In the genomic region with DNA sequence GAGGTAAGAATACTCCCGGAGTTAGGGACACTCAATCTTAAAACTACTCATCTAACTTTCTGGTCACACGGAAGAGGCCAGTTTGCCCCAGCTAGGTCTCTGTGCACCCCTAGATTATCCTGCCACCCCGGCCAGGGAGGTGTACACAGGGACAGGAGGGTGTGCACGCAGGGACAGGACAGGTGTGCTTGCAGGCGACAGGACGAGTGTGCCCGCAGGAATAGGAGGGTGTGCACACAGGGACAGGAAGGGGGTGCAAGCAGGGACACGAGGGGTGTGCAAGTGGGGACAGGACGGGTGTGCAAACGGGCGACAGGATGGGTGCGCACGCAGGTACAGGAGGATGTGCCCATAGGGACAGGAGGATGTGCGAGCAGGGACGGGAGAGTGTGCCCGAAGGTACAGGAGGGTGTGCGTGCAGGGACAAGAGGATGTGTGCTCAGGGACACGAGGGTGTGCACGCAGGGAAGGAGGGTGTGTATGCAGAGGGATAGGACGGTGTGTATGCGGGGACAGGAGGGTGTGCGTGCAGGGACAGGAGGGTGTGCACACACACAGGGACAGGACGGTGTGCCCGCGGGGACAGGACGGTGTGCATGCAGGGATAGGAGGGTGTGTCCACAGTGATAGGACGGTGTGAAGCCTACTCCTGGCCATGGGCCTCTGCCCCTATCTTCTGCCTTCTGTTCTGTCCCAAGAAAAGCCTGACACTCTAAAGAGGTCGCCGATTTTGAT, we compare ENCODE assay signal across 1 cellular context.
TF ChIP-seq lines count a peak whose summit lies in the region.

No MANE protein-coding gene starts in this region.

TF ChIP-seq in neural cell, 6 proteins besides CTCF, POLR2A, EP300 and RAD21 (continued from another document):
- no peak for TF ChIP-seq EZH2 (IDR thresholded peaks at IDR 0.05; ENCODE audit: borderline replicate concordance, insufficient read depth, low read length, poor library complexity, severe bottlenecking)
